11 cellular contexts compared by ENCODE assay signal in genomic region chr6:137493218-137494038, GRCh38. TPM values are rescaled to one million over a fixed set of nuclear protein-coding genes. Genes with fewer than 3 reads are reported as not detected.
DNase-seq lines count a peak whose midpoint lies in the region; ATAC-seq, FAIRE-seq and TF ChIP-seq lines count a peak whose summit lies in the region.
"Had no signal": no experiment of that assay in that cellular context is flagged by ENCODE, and none has a peak within 500 bp of the region (broad histone marks: within the 10 kb centered on the region; RNA-seq: fewer than 3 reads in every experiment).

No MANE protein-coding gene starts in this region.

- H3K4me1 ChIP-seq in hepatocyte (ENCODE audit: insufficient read depth) (peaks cover 18% of the 10 kb centered on the region), small intestine (ENCODE audit: control insufficient read depth in 2 of 2, insufficient read depth in 1 of 2, low read depth in 1 of 2, low read length in 1 of 2) (peaks cover 2 to 6% of the 10 kb centered on the region in 2 donors)

- FAIRE-seq in small intestine (lab: Jason Lieb, UNC): no peak

- no peaks in the 10 kb centered on the region for H3K36me3 Mint-ChIP-seq in activated CD8-positive, alpha-beta T cell treated with anti-CD3 and anti-CD28 coated beads for 36 hours (ENCODE audit: low read depth)

- H3K27ac ChIP-seq in hepatocyte (no peak overlapping the region), small intestine (ENCODE audit: low read depth in 1 of 2, low read length in 1 of 2) (no peak overlapping the region)

- peaks cover 91% of the 10 kb centered on the region for H3K27me3 Mint-ChIP-seq in activated CD8-positive, alpha-beta T cell treated with anti-CD3 and anti-CD28 coated beads for 36 hours

- peak overlapping the region; percentile 61 for H3K4me3 Mint-ChIP-seq in activated CD8-positive, alpha-beta T cell treated with anti-CD3 and anti-CD28 coated beads for 36 hours

- WGBS in hepatocyte (ENCODE audit: low lambda C conversion rate, missing lambda C conversion rate): 2% methylated on average over 65 of the region's 77 CpGs
- WGBS in small intestine, 3 donors: 5 to 7% (median 6%) methylated on average over 70 to 77 of the region's 77 CpGs

- CTCF ChIA-PET in activated CD8-positive, alpha-beta T cell treated with anti-CD3 and anti-CD28 coated beads for 36 hours (lab: Charles Lee): interaction anchor here (0.9 to 2.0 kb wide), 4 partner anchors 23 to 66 kb away, joined by 3 to 4 read pairs (median 4); no protein-coding TSS in a partner anchor

- peak overlapping the region; percentile 63 for H3K4me2 ChIP-seq in hepatocyte

- ATAC-seq in activated CD8-positive, alpha-beta T cell treated with anti-CD3 and anti-CD28 coated beads for 36 hours: no peak
- ATAC-seq in GM18498 (IDR thresholded peaks at IDR 0.05; ENCODE audit: unreplicated experiment): no peak

- H3K27ac Mint-ChIP-seq in activated CD8-positive, alpha-beta T cell treated with anti-CD3 and anti-CD28 coated beads for 36 hours: peak overlapping the region; percentile 18

- POLR2A ChIA-PET in activated CD8-positive, alpha-beta T cell treated with anti-CD3 and anti-CD28 coated beads for 36 hours (lab: Charles Lee): no interaction called here

- DNase-seq in NCI-H748 (lab: John Stamatoyannopoulos, UW; ENCODE audit: unreplicated experiment) (peak; percentile 62), NCI-H748 treated with DMSO at 0.1 percent for 48 hours (lab: John Stamatoyannopoulos, UW) (no peak), hepatocyte (ENCODE audit: low spot score) (no peak), small intestine (peak; percentile 57), epidermal melanocyte (ENCODE audit: insufficient read length, low spot score) (no peak), UCSD-AML1 (lab: John Stamatoyannopoulos, UW; ENCODE audit: unreplicated experiment) (no peak)
- DNase-seq in activated CD8-positive, alpha-beta T cell treated with anti-CD3 and anti-CD28 coated beads for 36 hours: peak; percentile 48
- DNase-seq: NCI-H146 had no signal

- H3K4me3 ChIP-seq in hepatocyte (no peak overlapping the region), small intestine (ENCODE audit: low read depth in 1 of 2, low read length in 2 of 2) (peak overlapping the region in 1 of 2 donors; percentile 16)

- H3K79me2 ChIP-seq in hepatocyte: no peaks in the 10 kb centered on the region

- H3K9me3 ChIP-seq in hepatocyte (ENCODE audit: low read depth) (no peaks in the 10 kb centered on the region), small intestine (ENCODE audit: control insufficient read depth, low read depth) (no peaks in the 10 kb centered on the region)

- H3K27me3 ChIP-seq in hepatocyte (peaks cover 100% of the 10 kb centered on the region), small intestine (ENCODE audit: control insufficient read depth in 2 of 2, insufficient read depth in 2 of 2, low read length in 2 of 2) (peaks cover 12 to 88% of the 10 kb centered on the region in 2 donors)

- peak overlapping the region; percentile 12 for H2AFZ ChIP-seq in hepatocyte

- TF ChIP-seq CTCF in activated CD8-positive, alpha-beta T cell treated with anti-CD3 and anti-CD28 coated beads for 36 hours (IDR thresholded peaks at IDR 0.05): no peak
- TF ChIP-seq CTCF in hepatocyte (IDR thresholded peaks at IDR 0.05; ENCODE audit: poor library complexity): no peak

- peaks cover 68% of the 10 kb centered on the region for H3K4me1 Mint-ChIP-seq in activated CD8-positive, alpha-beta T cell treated with anti-CD3 and anti-CD28 coated beads for 36 hours (ENCODE audit: low read depth)

- no peaks in the 10 kb centered on the region for H4K20me1 ChIP-seq in hepatocyte (ENCODE audit: insufficient read depth, poor library complexity, severe bottlenecking)

- intact Hi-C loops in activated CD8-positive, alpha-beta T cell treated with anti-CD3 and anti-CD28 coated beads for 36 hours (cut with micrococcal nuclease): no loop called here

- no peaks in the 10 kb centered on the region for H3K9me2 ChIP-seq in hepatocyte (replicated peaks; ENCODE audit: insufficient read depth)

- H3K36me3 ChIP-seq in hepatocyte (replicated peaks; ENCODE audit: insufficient read depth, low read depth) (no peaks in the 10 kb centered on the region), small intestine (ENCODE audit: control insufficient read depth in 2 of 2, insufficient read depth in 2 of 2, low read length in 2 of 2) (no peaks in the 10 kb centered on the region)

- no peaks in the 10 kb centered on the region for H3K9me3 Mint-ChIP-seq in activated CD8-positive, alpha-beta T cell treated with anti-CD3 and anti-CD28 coated beads for 36 hours

RNA-seq across cellular contexts. Expression of gene OLIG3, which starts 0.8 kb away (rescaled TPM):
- total RNA-seq in activated CD8-positive, alpha-beta T cell treated with anti-CD3 and anti-CD28 coated beads for 36 hours: under 1 TPM; 0.61 to 0.67 TPM
- not detected in 2 replicates for total RNA-seq in hepatocyte
- polyA plus RNA-seq in hepatocyte: not detected in 2 replicates
- polyA plus RNA-seq in small intestine: not detected
- total RNA-seq: lung microvascular endothelial cell; T-helper 2 cell treated with Interferon-gamma antibody and Interleukin-4, amounts not matched to agents 100 ng/mL and 5 ng/mL, for 36 hours had no signal

Comparison
In these comparisons a context has a peak if more than half of its experiments do, and no peak if none do; other contexts are left out.
1. DNase-seq: peak in NCI-H748 (single experiment), activated CD8-positive, alpha-beta T cell treated with anti-CD3 and anti-CD28 coated beads for 36 hours (single experiment) and small intestine (single experiment); none in NCI-H748 treated with DMSO at 0.1 percent for 48 hours (single experiment), hepatocyte (single experiment), epidermal melanocyte (single experiment) and UCSD-AML1 (single experiment).